In genomic region chr11:19800162-19800561, GRCh38 we compare ENCODE assay signal across 13 cellular contexts.
DNase-seq lines count a peak whose midpoint lies in the region; ATAC-seq and TF ChIP-seq lines count a peak whose summit lies in the region.
"Had no signal": no experiment of that assay in that cellular context is flagged by ENCODE, and none has a peak within 500 bp of the region (broad histone marks: within the 10 kb centered on the region; RNA-seq: fewer than 3 reads in every experiment).

No MANE protein-coding gene starts in this region.

- peak in 1 of 2 donors; percentile 34 for ATAC-seq in lower lobe of right lung
- no peak for ATAC-seq in HG02981 (IDR thresholded peaks at IDR 0.05; ENCODE audit: unreplicated experiment)
- no peak for ATAC-seq in GM19023 (IDR thresholded peaks at IDR 0.05; ENCODE audit: unreplicated experiment)
- ATAC-seq in GM21526 (IDR thresholded peaks at IDR 0.05; ENCODE audit: low FRiP score, unreplicated experiment) = no peak
- ATAC-seq: gastroesophageal sphincter had no signal

- no peaks in the 10 kb centered on the region for H4K20me1 ChIP-seq in mammary epithelial cell (ENCODE audit: insufficient read depth, low read length)

- POLR2A ChIA-PET in HEK293 (lab: Yijun Ruan, JAX) = no interaction called here

- TF ChIP-seq CTCF in C4-2B (conservative IDR thresholded peaks at IDR 0.05) (peak; percentile 34), HEK293 (tag by site-specific recombination; IDR thresholded peaks at IDR 0.05) (no peak), mammary epithelial cell (conservative IDR thresholded peaks at IDR 0.05 in 1 of 2, IDR thresholded peaks at IDR 0.05 in 1 of 2; ENCODE audit: extremely low read depth in 1 of 2, insufficient read depth in 1 of 2, low read depth in 1 of 2, low read length in 2 of 2) (peak; percentile 15 to 29), lower lobe of right lung (IDR thresholded peaks at IDR 0.05) (peak; percentile 8)

- H3K27me3 ChIP-seq in mammary epithelial cell (ENCODE audit: insufficient read depth, low read length) (no peaks in the 10 kb centered on the region), lower lobe of right lung (ENCODE audit: low read depth) (no peaks in the 10 kb centered on the region)
- H3K27me3 ChIP-seq: gastroesophageal sphincter had no signal

- BruUV-seq in mammary epithelial cell (replicated peaks; lab: Mats Ljungman, UMichigan) = no TSS peak

- H3K4me1 ChIP-seq in HEK293 (ENCODE audit: control insufficient read depth, insufficient read depth, low read length) (no peaks in the 10 kb centered on the region), mammary epithelial cell (ENCODE audit: insufficient read depth, low read length) (peaks cover 30% of the 10 kb centered on the region), lower lobe of right lung (peaks cover 20% of the 10 kb centered on the region)

- intact Hi-C loops in mammary epithelial cell (cut with micrococcal nuclease) = no loop called here
- intact Hi-C loops in lower lobe of right lung (cut with DNase I) = no loop called here

- 89% methylated on average over 2 of the region's 2 CpGs for WGBS in mammary epithelial cell (ENCODE audit: low coverage, missing lambda C conversion rate)

- CTCF ChIA-PET in HEK293 (lab: Yijun Ruan, JAX) = interaction anchor here (0.7 to 1.7 kb wide), 15 partner anchors 9 to 240 kb away, joined by 3 to 8 read pairs (median 4); no protein-coding TSS in a partner anchor
- CTCF ChIA-PET in mammary epithelial cell (lab: Charles Lee; ENCODE audit: low non-redundant PET) = interaction anchor here (0.6 kb wide), 1 partner anchor 168 kb away, joined by 3 read pairs; no protein-coding TSS in a partner anchor

- dilution Hi-C loops in mammary epithelial cell (cut with HindIII; ENCODE audit: low sequenced_read_pairs) = no loop called here

- H3K9ac ChIP-seq in mammary epithelial cell (ENCODE audit: insufficient read depth, low read length) = no peak overlapping the region

- H3K9me3 ChIP-seq in HEK293 (ENCODE audit: control insufficient read depth, insufficient read depth, low read depth, low read length) (no peaks in the 10 kb centered on the region), mammary epithelial cell (replicated peaks; ENCODE audit: insufficient read depth, low read length) (no peaks in the 10 kb centered on the region), lower lobe of right lung (no peaks in the 10 kb centered on the region)
- H3K9me3 ChIP-seq: gastroesophageal sphincter had no signal

- H3K36me3 ChIP-seq in HEK293 (ENCODE audit: control insufficient read depth in 2 of 2, insufficient read depth in 1 of 2, low read length in 2 of 2) = no peaks in the 10 kb centered on the region
- no peaks in the 10 kb centered on the region for H3K36me3 ChIP-seq in mammary epithelial cell (ENCODE audit: insufficient read depth, low read length)
- no peaks in the 10 kb centered on the region for H3K36me3 ChIP-seq in lower lobe of right lung
- H3K36me3 ChIP-seq: gastroesophageal sphincter had no signal

- H2AFZ ChIP-seq in mammary epithelial cell (ENCODE audit: low read depth, low read length) = no peak overlapping the region

- H3K27ac ChIP-seq in C4-2B (peak overlapping the region; percentile 70), HEK293 (ENCODE audit: extremely low read depth, low read depth, low read length) (no peak overlapping the region), mammary epithelial cell (ENCODE audit: insufficient read depth, low read depth, low read length) (no peak overlapping the region), lower lobe of right lung (no peak overlapping the region)
- H3K27ac ChIP-seq: gastroesophageal sphincter, HL-60 had no signal

- H3K79me2 ChIP-seq in mammary epithelial cell (ENCODE audit: insufficient read depth, low read length) = peaks cover 5% of the 10 kb centered on the region

- in situ Hi-C loops in mammary epithelial cell (cut with MboI; ENCODE audit: low sequenced_read_pairs in 2 of 2) = no loop called here

- H3K4me3 ChIP-seq in HEK293 (ENCODE audit: low read depth, low read length) = no peak overlapping the region
- H3K4me3 ChIP-seq in mammary epithelial cell (replicated peaks in 1 of 3; ENCODE audit: insufficient read depth in 1 of 3, low read depth in 2 of 3, low read length in 3 of 3) = no peak overlapping the region
- no peak overlapping the region for H3K4me3 ChIP-seq in lower lobe of right lung
- H3K4me3 ChIP-seq: gastroesophageal sphincter had no signal

- DNase-seq in mammary epithelial cell (no peak), lower lobe of right lung (no peak), NCI-H69 (lab: John Stamatoyannopoulos, UW) (no peak)
- DNase-seq: activated CD4-positive, alpha-beta T cell treated with anti-CD3 and anti-CD28 coated beads for 4 hours; NCI-H1092; stimulated activated naive CD4-positive, alpha-beta T cell treated with Interleukin-2 at 50 U/mL for 16 hours had no signal

- no peak overlapping the region for H3K4me2 ChIP-seq in mammary epithelial cell (ENCODE audit: insufficient read depth, low read depth, low read length)

TF ChIP-seq in HEK293, 187 proteins besides CTCF, POLR2A, EP300 and RAD21:
- TF ChIP-seq EGR2 (tag by site-specific recombination; IDR thresholded peaks at IDR 0.05; ENCODE audit: low read depth) (no peak), ZNF670 (tag by site-specific recombination; IDR thresholded peaks at IDR 0.05; ENCODE audit: low read depth) (no peak), ZNF658 (tag by site-specific recombination; IDR thresholded peaks at IDR 0.05) (no peak), ZNF654 (tag by site-specific recombination; IDR thresholded peaks at IDR 0.05; ENCODE audit: low read depth) (0 out of 2 replicates have a peak, but pooled peaks have one; percentile 4), GLIS1 (tag by site-specific recombination; IDR thresholded peaks at IDR 0.05) (no peak)
TF ChIP-seq in HEK293: peak in this region for 1.
